9 cellular contexts compared by ENCODE assay signal in genomic region chr3:100650651-100651611, GRCh38. TPM values are rescaled to one million over a fixed set of nuclear protein-coding genes. Genes with fewer than 3 reads are reported as not detected.
DNase-seq lines count a peak whose midpoint lies in the region; ATAC-seq and TF ChIP-seq lines count a peak whose summit lies in the region.
"Had no signal": no experiment of that assay in that cellular context is flagged by ENCODE, and none has a peak within 500 bp of the region (broad histone marks: within the 10 kb centered on the region; RNA-seq: fewer than 3 reads in every experiment).

No MANE protein-coding gene starts in this region.

- H3K36me3 Mint-ChIP-seq in activated CD8-positive, alpha-beta T cell treated with anti-CD3 and anti-CD28 coated beads for 36 hours (ENCODE audit: low read depth): peaks cover 17% of the 10 kb centered on the region

- peak overlapping the region; percentile 39 for H3K4me3 Mint-ChIP-seq in activated CD8-positive, alpha-beta T cell treated with anti-CD3 and anti-CD28 coated beads for 36 hours

- 0 out of 2 replicates have a peak, but pooled peaks have one; percentile 17 for TF ChIP-seq CTCF in GM12874 (IDR thresholded peaks at IDR 0.05; ENCODE audit: insufficient read depth, low read depth, low read length)
- TF ChIP-seq CTCF in activated CD8-positive, alpha-beta T cell treated with anti-CD3 and anti-CD28 coated beads for 36 hours (IDR thresholded peaks at IDR 0.05): peak; percentile 69
- no peak for TF ChIP-seq CTCF in liver (IDR thresholded peaks at IDR 0.05; ENCODE audit: low read depth, low read length, missing input control)

- intact Hi-C loops in activated CD8-positive, alpha-beta T cell treated with anti-CD3 and anti-CD28 coated beads for 36 hours (cut with micrococcal nuclease): loop anchor here (5.0 kb wide), 1 partner anchor 66 kb away; no protein-coding TSS in a partner anchor

- POLR2A ChIA-PET in activated CD8-positive, alpha-beta T cell treated with anti-CD3 and anti-CD28 coated beads for 36 hours (lab: Charles Lee): interaction anchor here (0.8 kb wide), 1 partner anchor 60 kb away, joined by 3 read pairs; no protein-coding TSS in a partner anchor

- H3K9me3 Mint-ChIP-seq in activated CD8-positive, alpha-beta T cell treated with anti-CD3 and anti-CD28 coated beads for 36 hours: no peaks in the 10 kb centered on the region

- H3K9ac ChIP-seq in liver (ENCODE audit: low read depth in 1 of 2, low read length in 2 of 2): no peak overlapping the region

- CTCF ChIA-PET in activated CD8-positive, alpha-beta T cell treated with anti-CD3 and anti-CD28 coated beads for 36 hours (lab: Charles Lee): interaction anchor here (0.7 to 2.8 kb wide), 6 partner anchors 10 to 65 kb away, joined by 5 to 19 read pairs (median 6); no protein-coding TSS in a partner anchor

- H3K4me1 ChIP-seq in liver (ENCODE audit: control insufficient read depth in 4 of 4, insufficient read depth in 4 of 4, low read length in 3 of 4): peaks cover 0 to 7% (median 0%) of the 10 kb centered on the region in 4 donors

- no peaks in the 10 kb centered on the region for H3K27me3 ChIP-seq in liver (ENCODE audit: control insufficient read depth in 4 of 4, insufficient read depth in 4 of 4, low read length in 3 of 4)

- H3K36me3 ChIP-seq in liver (ENCODE audit: control insufficient read depth in 4 of 4, insufficient read depth in 3 of 4, low read depth in 1 of 4, low read length in 3 of 4): peaks cover 0 to 19% (median 7%) of the 10 kb centered on the region in 4 donors

- H3K4me3 ChIP-seq in liver (ENCODE audit: low read depth in 1 of 3, low read length in 3 of 3): no peak overlapping the region

- peak overlapping the region; percentile 24 to 54 for H3K27ac ChIP-seq in liver (ENCODE audit: low read depth in 1 of 2, low read length in 2 of 2)

- H3K4me1 Mint-ChIP-seq in activated CD8-positive, alpha-beta T cell treated with anti-CD3 and anti-CD28 coated beads for 36 hours (ENCODE audit: low read depth): peaks cover 20% of the 10 kb centered on the region

- peak overlapping the region; percentile 89 for H3K27ac Mint-ChIP-seq in activated CD8-positive, alpha-beta T cell treated with anti-CD3 and anti-CD28 coated beads for 36 hours

- peak; percentile 60 for DNase-seq in activated CD8-positive, alpha-beta T cell treated with anti-CD3 and anti-CD28 coated beads for 36 hours
- DNase-seq in NK-92 (lab: John Stamatoyannopoulos, UW; ENCODE audit: unreplicated experiment) (no peak), nucleus accumbens (lab: John Stamatoyannopoulos, UW) (no peak), ecto neural progenitor cell (ENCODE audit: low spot score) (no peak)

- WGBS in liver: 50% methylated on average over 4 of the region's 4 CpGs

- H3K9me3 ChIP-seq in liver (ENCODE audit: control insufficient read depth in 4 of 4, low read length in 3 of 4): no peaks in the 10 kb centered on the region

- no peaks in the 10 kb centered on the region for H3K27me3 Mint-ChIP-seq in activated CD8-positive, alpha-beta T cell treated with anti-CD3 and anti-CD28 coated beads for 36 hours

- peak; percentile 100 for ATAC-seq in GM21447 (IDR thresholded peaks at IDR 0.05; ENCODE audit: unreplicated experiment)
- ATAC-seq in HG03571 (IDR thresholded peaks at IDR 0.05; ENCODE audit: unreplicated experiment): peak; percentile 97
- ATAC-seq in activated CD8-positive, alpha-beta T cell treated with anti-CD3 and anti-CD28 coated beads for 36 hours: peak; percentile 99

- TF ChIP-seq RAD21 in liver (IDR thresholded peaks at IDR 0.05): no peak

TF ChIP-seq in liver, 16 proteins besides CTCF, POLR2A, EP300 and RAD21:
- TF ChIP-seq RXRA (IDR thresholded peaks at IDR 0.05): no peak
- no peak for TF ChIP-seq MAX (IDR thresholded peaks at IDR 0.05)
- TF ChIP-seq REST (IDR thresholded peaks at IDR 0.05): no peak
- TF ChIP-seq ATF3 (IDR thresholded peaks at IDR 0.05): peak; percentile 68
- TF ChIP-seq HNF4A (conservative IDR thresholded peaks at IDR 0.05): peak in 1 of 2 donors; percentile 8
- peak; percentile 88 to 95 for TF ChIP-seq JUND (IDR thresholded peaks at IDR 0.05)
- no peak for TF ChIP-seq FOXA2 (IDR thresholded peaks at IDR 0.05)
- TF ChIP-seq YY1 (IDR thresholded peaks at IDR 0.05): peak; percentile 6
- TF ChIP-seq EGR1 (IDR thresholded peaks at IDR 0.05; ENCODE audit: low read depth in 2 of 2): no peak
TF ChIP-seq in liver: peak in this region for 4.

RNA-seq across cellular contexts. Expression of gene ADGRG7, which starts 41.5 kb away (rescaled TPM):
- 10 to 100 TPM; 21.2 to 24.7 TPM for total RNA-seq in activated CD8-positive, alpha-beta T cell treated with anti-CD3 and anti-CD28 coated beads for 36 hours
- total RNA-seq in liver: 10 to 100 TPM in 1 of 2 donors, 1 to 10 TPM in 1; 2.1 to 65.5 TPM
- 10 to 100 TPM in 1 of 2 donors, 1 to 10 TPM in 1; 7.3 to 20.1 TPM for polyA plus RNA-seq in liver
- total RNA-seq: activated CD8-positive, alpha-beta memory T cell treated with anti-CD3 and anti-CD28 coated beads for 36 hours had no signal

RNA-seq across cellular contexts. Expression of gene TFG, which starts 58.4 kb away (rescaled TPM):
- 10 to 100 TPM; 59.2 TPM for total RNA-seq in activated CD8-positive, alpha-beta T cell treated with anti-CD3 and anti-CD28 coated beads for 36 hours
- total RNA-seq in liver: 10 to 100 TPM; 42.4 to 70.8 TPM
- 10 to 100 TPM; 64.6 to 65.3 TPM for polyA plus RNA-seq in liver
